17 cellular contexts compared by ENCODE assay signal in the genomic region with DNA sequence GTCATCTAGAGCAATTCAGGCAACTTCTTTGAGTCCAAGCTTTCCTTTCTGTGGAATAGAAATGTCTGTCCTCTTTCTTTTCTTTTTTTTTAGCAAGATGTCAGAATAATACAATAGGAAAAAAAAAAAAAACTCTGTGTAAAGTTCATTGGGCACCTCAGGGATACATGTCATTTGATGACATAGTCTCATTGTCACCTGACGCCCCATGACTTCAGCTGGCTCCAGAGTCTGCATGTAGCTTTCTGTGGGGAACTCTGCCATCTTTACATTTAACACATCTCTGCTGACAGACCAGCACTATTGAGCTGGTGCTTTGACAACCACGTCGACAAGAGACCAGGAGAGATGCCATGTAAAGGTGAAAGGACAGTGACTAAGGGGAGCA.
DNase-seq lines count a peak whose midpoint lies in the region; ATAC-seq and TF ChIP-seq lines count a peak whose summit lies in the region.
"Had no signal": no experiment of that assay in that cellular context is flagged by ENCODE, and none has a peak within 500 bp of the region (broad histone marks: within the 10 kb centered on the region; RNA-seq: fewer than 3 reads in every experiment).

No MANE protein-coding gene starts in this region.

- no peaks in the 10 kb centered on the region for H3K27me3 Mint-ChIP-seq in activated CD4-positive, alpha-beta T cell treated with anti-CD3 and anti-CD28 coated beads, Interleukin-2, amount 10 ng/mL, durations not matched to agents 7 days and 5 days
- H3K27me3 Mint-ChIP-seq in activated T-helper 2 cell treated with anti-CD3 and anti-CD28 coated beads, Interferon-gamma antibody, Interleukin-2, Interleukin-4, amounts not matched to agents 10 μg/mL and 5 μg/mL and 100 μg/mL, durations not matched to agents 14 hours and 24 hours and 36 hours (ENCODE audit: low read depth) = no peaks in the 10 kb centered on the region
- peaks cover 3% of the 10 kb centered on the region for H3K27me3 Mint-ChIP-seq in nephron progenitor cell (ENCODE audit: low read depth, poor library complexity)
- H3K27me3 Mint-ChIP-seq: dendritic cell treated with granulocyte-macrophage colony-stimulating factor and Interleukin-4, amounts not matched to agents 40 ng/mL and 50 ng/mL, for 4 days had no signal

- POLR2A ChIA-PET in activated CD4-positive, alpha-beta T cell treated with anti-CD3 and anti-CD28 coated beads, Interleukin-2, amount 10 ng/mL, durations not matched to agents 7 days and 5 days (lab: Charles Lee) = interaction anchor here (0.6 kb wide), 1 partner anchor 55 kb away, joined by 4 read pairs; no protein-coding TSS in a partner anchor
- POLR2A ChIA-PET in HCT116 (lab: Charles Lee) = interaction anchor here (1.0 to 1.2 kb wide), 3 partner anchors 15 to 57 kb away, joined by 3 read pairs; no protein-coding TSS in a partner anchor

- peak overlapping the region; percentile 34 for H3K27ac ChIP-seq in HCT116 (ENCODE audit: low read depth, low read length)
- H3K27ac ChIP-seq: suprapubic skin had no signal

- H3K4me2 ChIP-seq in HCT116 (ENCODE audit: low read length) = peak overlapping the region; percentile 77

- no peaks in the 10 kb centered on the region for H3K9me3 ChIP-seq in HCT116 (ENCODE audit: control insufficient read depth in 1 of 2, insufficient read depth in 1 of 2, low read depth in 1 of 2, low read length in 2 of 2)
- H3K9me3 ChIP-seq: suprapubic skin had no signal

- H3K4me3 ChIP-seq in HCT116 (replicated peaks in 1 of 2; ENCODE audit: low read depth in 1 of 2, low read length in 2 of 2) = peak overlapping the region in 1 of 2 experiments; percentile 33; a peak in 2 of 4 replicates
- H3K4me3 ChIP-seq: skin epidermis, suprapubic skin had no signal

- H3K27ac Mint-ChIP-seq in activated CD4-positive, alpha-beta T cell treated with anti-CD3 and anti-CD28 coated beads, Interleukin-2, amount 10 ng/mL, durations not matched to agents 7 days and 5 days = peak overlapping the region; percentile 87
- peak overlapping the region; percentile 91 for H3K27ac Mint-ChIP-seq in activated T-helper 2 cell treated with anti-CD3 and anti-CD28 coated beads, Interferon-gamma antibody, Interleukin-2, Interleukin-4, amounts not matched to agents 10 μg/mL and 5 μg/mL and 100 μg/mL, durations not matched to agents 14 hours and 24 hours and 36 hours
- peak overlapping the region; percentile 9 for H3K27ac Mint-ChIP-seq in nephron progenitor cell
- H3K27ac Mint-ChIP-seq: dendritic cell treated with granulocyte-macrophage colony-stimulating factor and Interleukin-4, amounts not matched to agents 40 ng/mL and 50 ng/mL, for 4 days had no signal

- CTCF ChIA-PET in activated CD4-positive, alpha-beta T cell treated with anti-CD3 and anti-CD28 coated beads, Interleukin-2, amount 10 ng/mL, durations not matched to agents 7 days and 5 days (lab: Charles Lee) = interaction anchor here (0.7 to 1.8 kb wide), 5 partner anchors 8 to 169 kb away, joined by 4 to 8 read pairs (median 4); no protein-coding TSS in a partner anchor
- CTCF ChIA-PET in HCT116 (lab: Charles Lee) = interaction anchor here (0.6 kb wide), 1 partner anchor 734 kb away, joined by 6 read pairs; no protein-coding TSS in a partner anchor

- no peak for TF ChIP-seq RAD21 in HCT116 (IDR thresholded peaks at IDR 0.05; ENCODE audit: low read depth)

- peaks cover 42% of the 10 kb centered on the region for H3K4me1 Mint-ChIP-seq in activated CD4-positive, alpha-beta T cell treated with anti-CD3 and anti-CD28 coated beads, Interleukin-2, amount 10 ng/mL, durations not matched to agents 7 days and 5 days
- H3K4me1 Mint-ChIP-seq in activated T-helper 2 cell treated with anti-CD3 and anti-CD28 coated beads, Interferon-gamma antibody, Interleukin-2, Interleukin-4, amounts not matched to agents 10 μg/mL and 5 μg/mL and 100 μg/mL, durations not matched to agents 14 hours and 24 hours and 36 hours (ENCODE audit: low read depth) = peaks cover 52% of the 10 kb centered on the region
- peaks cover 44% of the 10 kb centered on the region for H3K4me1 Mint-ChIP-seq in nephron progenitor cell

- H4K20me1 ChIP-seq in HCT116 (ENCODE audit: insufficient read depth) = no peaks in the 10 kb centered on the region

- TF ChIP-seq CTCF in HCT116 (IDR thresholded peaks at IDR 0.05 in 2 of 3, conservative IDR thresholded peaks at IDR 0.05 in 1 of 3; ENCODE audit: borderline replicate concordance in 1 of 3, insufficient read depth in 1 of 3, low read depth in 2 of 3, low read length in 2 of 3) = no peak
- no peak for TF ChIP-seq CTCF in nephron progenitor cell (IDR thresholded peaks at IDR 0.05)

- H3K9me3 Mint-ChIP-seq in activated CD4-positive, alpha-beta T cell treated with anti-CD3 and anti-CD28 coated beads, Interleukin-2, amount 10 ng/mL, durations not matched to agents 7 days and 5 days = peaks cover 2% of the 10 kb centered on the region
- H3K9me3 Mint-ChIP-seq in activated T-helper 2 cell treated with anti-CD3 and anti-CD28 coated beads, Interferon-gamma antibody, Interleukin-2, Interleukin-4, amounts not matched to agents 10 μg/mL and 5 μg/mL and 100 μg/mL, durations not matched to agents 14 hours and 24 hours and 36 hours = no peaks in the 10 kb centered on the region
- no peaks in the 10 kb centered on the region for H3K9me3 Mint-ChIP-seq in nephron progenitor cell
- H3K9me3 Mint-ChIP-seq: dendritic cell treated with granulocyte-macrophage colony-stimulating factor and Interleukin-4, amounts not matched to agents 40 ng/mL and 50 ng/mL, for 4 days; H9 had no signal

- no peaks in the 10 kb centered on the region for H3K36me3 Mint-ChIP-seq in activated CD4-positive, alpha-beta T cell treated with anti-CD3 and anti-CD28 coated beads, Interleukin-2, amount 10 ng/mL, durations not matched to agents 7 days and 5 days (ENCODE audit: low read depth)
- no peaks in the 10 kb centered on the region for H3K36me3 Mint-ChIP-seq in activated T-helper 2 cell treated with anti-CD3 and anti-CD28 coated beads, Interferon-gamma antibody, Interleukin-2, Interleukin-4, amounts not matched to agents 10 μg/mL and 5 μg/mL and 100 μg/mL, durations not matched to agents 14 hours and 24 hours and 36 hours (ENCODE audit: low read depth)
- no peaks in the 10 kb centered on the region for H3K36me3 Mint-ChIP-seq in nephron progenitor cell (ENCODE audit: low read depth)

- TF ChIP-seq POLR2A in HCT116 (IDR thresholded peaks at IDR 0.05; ENCODE audit: borderline replicate concordance, extremely low read depth, insufficient read depth, insufficient read length) = no peak

- H3K9me2 ChIP-seq in HCT116 (ENCODE audit: insufficient read depth) = no peaks in the 10 kb centered on the region

- no peaks in the 10 kb centered on the region for H3K36me3 ChIP-seq in HCT116 (ENCODE audit: control insufficient read depth in 1 of 2, insufficient read depth in 2 of 2, low read length in 2 of 2)
- H3K36me3 ChIP-seq: suprapubic skin had no signal

- BruUV-seq in HCT116 (replicated peaks; lab: Mats Ljungman, UMichigan) = TSS peak; percentile 83

- peak overlapping the region; percentile 85 for H2AFZ ChIP-seq in HCT116 (ENCODE audit: low read depth, low read length, poor library complexity, severe bottlenecking)

- no peaks in the 10 kb centered on the region for H3K27me3 ChIP-seq in HCT116 (ENCODE audit: insufficient read depth, low read length)
- H3K27me3 ChIP-seq: suprapubic skin had no signal

- intact Hi-C loops in HCT116 (cut with micrococcal nuclease) = no loop called here
- intact Hi-C loops in activated T-helper 2 cell treated with anti-CD3 and anti-CD28 coated beads, Interferon-gamma antibody, Interleukin-2, Interleukin-4, amounts not matched to agents 10 μg/mL and 5 μg/mL and 100 μg/mL, durations not matched to agents 14 hours and 24 hours and 36 hours (cut with micrococcal nuclease) = loop anchor here (10.0 kb wide), 3 partner anchors 57 to 353 kb away; a partner anchor contains a TSS

- H3K9ac ChIP-seq in HCT116 (ENCODE audit: low read length) = 0 out of 2 replicates have a peak overlapping the region, but pooled peaks have one; percentile 30

- no peak overlapping the region for H3K4me3 Mint-ChIP-seq in activated CD4-positive, alpha-beta T cell treated with anti-CD3 and anti-CD28 coated beads, Interleukin-2, amount 10 ng/mL, durations not matched to agents 7 days and 5 days
- H3K4me3 Mint-ChIP-seq in activated T-helper 2 cell treated with anti-CD3 and anti-CD28 coated beads, Interferon-gamma antibody, Interleukin-2, Interleukin-4, amounts not matched to agents 10 μg/mL and 5 μg/mL and 100 μg/mL, durations not matched to agents 14 hours and 24 hours and 36 hours (ENCODE audit: low read depth) = no peak overlapping the region
- no peak overlapping the region for H3K4me3 Mint-ChIP-seq in nephron progenitor cell
- H3K4me3 Mint-ChIP-seq: dendritic cell treated with granulocyte-macrophage colony-stimulating factor and Interleukin-4, amounts not matched to agents 40 ng/mL and 50 ng/mL, for 4 days; H9 had no signal

- DNase-seq in activated CD4-positive, alpha-beta T cell treated with anti-CD3 and anti-CD28 coated beads, Interleukin-2, amount 10 ng/mL, durations not matched to agents 7 days and 5 days = no peak
- DNase-seq in activated CD4-positive, alpha-beta T cell treated with anti-CD3 and anti-CD28 coated beads for 1 hour = no peak
- DNase-seq in HCT116 (ENCODE audit: low read depth, low spot score) (no peak), nephron progenitor cell (no peak), NCI-H1930 (lab: John Stamatoyannopoulos, UW) (no peak), left lobe of liver (ENCODE audit: low spot score) (no peak)
- no peak for DNase-seq in activated T-helper 2 cell treated with anti-CD3 and anti-CD28 coated beads, Interferon-gamma antibody, Interleukin-2, Interleukin-4, amounts not matched to agents 10 μg/mL and 5 μg/mL and 100 μg/mL, durations not matched to agents 14 hours and 24 hours and 36 hours (ENCODE audit: low spot score)
- DNase-seq: anterior cingulate cortex, Calu3, H9, NCI-H187, NCI-H774, T1000 had no signal

- peaks cover 21 to 43% of the 10 kb centered on the region in 2 experiments; a peak in 3 of 4 replicates for H3K4me1 ChIP-seq in HCT116 (ENCODE audit: control insufficient read depth in 1 of 2, insufficient read depth in 2 of 2, low read length in 2 of 2)

- ATAC-seq in HCT116 (peak; percentile 39), GM18519 (IDR thresholded peaks at IDR 0.05; ENCODE audit: low FRiP score, unreplicated experiment) (no peak), left lobe of liver (no peak)

- RAD21 ChIA-PET in HCT116 (lab: Charles Lee; ENCODE audit: low non-redundant PET in 1 of 2, low total read pairs in 2 of 2, uncharacterized antibody in 2 of 2, unreplicated experiment in 2 of 2) = no interaction called here

- H3K79me2 ChIP-seq in HCT116 (ENCODE audit: insufficient read depth, low read length) = no peaks in the 10 kb centered on the region

TF ChIP-seq in HCT116, 20 proteins besides CTCF, POLR2A, EP300 and RAD21 (continues in another document):
- no peak for TF ChIP-seq EZH2 (IDR thresholded peaks at IDR 0.05)
- TF ChIP-seq SIN3A (IDR thresholded peaks at IDR 0.05; ENCODE audit: low read depth) = no peak
- TF ChIP-seq SRF (IDR thresholded peaks at IDR 0.05; ENCODE audit: low read depth) = no peak
- no peak for TF ChIP-seq ELF1 (IDR thresholded peaks at IDR 0.05; ENCODE audit: borderline replicate concordance, low read depth)
- TF ChIP-seq FOSL1 (IDR thresholded peaks at IDR 0.05; ENCODE audit: low read depth) = no peak
- TF ChIP-seq ZNF274 (IDR thresholded peaks at IDR 0.05; ENCODE audit: low read depth, low read length) = no peak
- TF ChIP-seq CBX3 (IDR thresholded peaks at IDR 0.05; ENCODE audit: low read depth) = no peak

Comparison
In these comparisons a context has a peak if more than half of its experiments do, and no peak if none do; other contexts are left out.
1. H3K27ac Mint-ChIP-seq: peak in every context shown above with its lines; median percentile 91 in activated T-helper 2 cell treated with anti-CD3 and anti-CD28 coated beads, Interferon-gamma antibody, Interleukin-2, Interleukin-4, amounts not matched to agents 10 μg/mL and 5 μg/mL and 100 μg/mL, durations not matched to agents 14 hours and 24 hours and 36 hours; 87 in activated CD4-positive, alpha-beta T cell treated with anti-CD3 and anti-CD28 coated beads, Interleukin-2, amount 10 ng/mL, durations not matched to agents 7 days and 5 days; 9 in nephron progenitor cell.